ENCODE assay signal across 8 cellular contexts in the genomic region with DNA sequence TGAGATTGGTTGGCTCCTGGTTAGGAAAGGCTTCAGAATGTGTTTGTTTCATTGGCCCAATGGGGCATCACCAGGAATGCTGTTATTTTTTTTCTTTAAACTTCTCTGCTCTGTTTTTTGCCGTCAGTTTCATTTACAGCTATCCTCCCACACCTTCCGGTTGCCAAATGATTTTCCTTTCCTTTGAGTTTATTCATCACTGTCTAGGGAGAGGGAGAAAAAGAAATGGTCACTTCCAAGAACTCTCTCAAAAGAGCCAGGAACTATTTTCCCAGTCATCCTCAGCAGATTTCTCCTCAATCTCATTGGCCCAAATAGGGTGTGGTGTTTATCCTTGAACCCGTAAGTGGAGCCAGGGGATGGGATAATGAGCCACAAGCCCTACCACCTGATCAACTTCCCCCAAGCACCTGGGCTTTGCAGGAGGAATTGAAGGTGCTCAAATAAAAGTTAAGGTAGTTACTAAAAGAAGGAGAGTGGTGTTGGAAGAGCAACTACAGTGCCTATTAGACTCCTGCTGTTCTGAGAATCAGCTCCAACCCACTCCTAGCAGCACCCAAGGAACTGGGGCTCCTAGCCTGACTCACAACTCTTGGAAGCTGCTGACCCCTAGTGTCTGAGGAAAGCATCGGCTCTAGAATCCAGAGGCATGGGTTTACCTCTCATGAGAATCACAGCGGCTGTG. TPM values are rescaled to one million over a fixed set of nuclear protein-coding genes. Genes with fewer than 3 reads are reported as not detected.
DNase-seq lines count a peak whose midpoint lies in the region; ATAC-seq and TF ChIP-seq lines count a peak whose summit lies in the region.

No MANE protein-coding gene starts in this region.

- no peak overlapping the region for H3T11ph ChIP-seq in H9 (ENCODE audit: low read length)

- H3K27me3 ChIP-seq in H9 (ENCODE audit: insufficient read depth, low read length) (peaks cover 15% of the 10 kb centered on the region), PC-9 (ENCODE audit: insufficient read depth, low read depth) (no peaks in the 10 kb centered on the region), stomach (no peaks in the 10 kb centered on the region)

- no peaks in the 10 kb centered on the region for H3K36me3 Mint-ChIP-seq in H9 (ENCODE audit: insufficient read depth in 1 of 3, low read depth in 3 of 3)

- H3K79me1 ChIP-seq in H9 (ENCODE audit: insufficient read depth, low read depth, low read length, poor library complexity, severe bottlenecking) = no peaks in the 10 kb centered on the region

- intact Hi-C loops in PC-9 (cut with micrococcal nuclease; ENCODE audit: unreplicated experiment) = loop anchor here (1.0 to 5.0 kb wide), 8 partner anchors 42 to 958 kb away; no protein-coding TSS in a partner anchor
- intact Hi-C loops in left colon (cut with DNase I, micrococcal nuclease) = loop anchor here in 1 of 2 donors (5.0 to 10.0 kb wide), 2 partner anchors 188 to 540 kb away; no protein-coding TSS in a partner anchor
- intact Hi-C loops in stomach (cut with DNase I; ENCODE audit: low total_unique reads) = loop anchor here (10.0 kb wide), 1 partner anchor 540 kb away; no protein-coding TSS in a partner anchor

- TF ChIP-seq POLR2A in stomach (IDR thresholded peaks at IDR 0.05) = no peak

- peak; percentile 87 for TF ChIP-seq CTCF in 22Rv1 (IDR thresholded peaks at IDR 0.05)
- TF ChIP-seq CTCF in GM10248 (IDR thresholded peaks at IDR 0.05; ENCODE audit: control extremely low read depth, extremely low read depth, low read depth, missing control alignments) = peak; percentile 85
- peak; percentile 93 for TF ChIP-seq CTCF in H9 (conservative IDR thresholded peaks at IDR 0.05)
- TF ChIP-seq CTCF in LNCAP (IDR thresholded peaks at IDR 0.05) = peak; percentile 95
- TF ChIP-seq CTCF in PC-9 (conservative IDR thresholded peaks at IDR 0.05) = peak; percentile 93
- peak in 5 of 7 experiments; percentile 76 to 87 (median 82) for TF ChIP-seq CTCF in stomach (IDR thresholded peaks at IDR 0.05)

- H2AFZ ChIP-seq in H9 (ENCODE audit: low read length) (no peak overlapping the region), PC-9 (no peak overlapping the region)

- H2BK20ac ChIP-seq in H9 (ENCODE audit: low read depth, low read length, poor library complexity, severe bottlenecking) = no peak overlapping the region

- H3K27me3 Mint-ChIP-seq in H9 (ENCODE audit: low read depth) = peaks cover 34% of the 10 kb centered on the region

- no peaks in the 10 kb centered on the region for H3K9me3 Mint-ChIP-seq in H9

- H2BK12ac ChIP-seq in H9 (ENCODE audit: insufficient read length, low read depth, low read length) = no peak overlapping the region

- no peak for TF ChIP-seq EP300 in stomach (IDR thresholded peaks at IDR 0.05)

- H4K8ac ChIP-seq in H9 (replicated peaks; ENCODE audit: insufficient read length, low read depth, low read length) = no peak overlapping the region

- H3K4me2 ChIP-seq in H9 (ENCODE audit: insufficient read depth, insufficient read length, low read length) (no peak overlapping the region), PC-9 (no peak overlapping the region)

- no peak overlapping the region for H3K27ac Mint-ChIP-seq in H9

- POLR2A ChIA-PET in GM10248 (lab: Yijun Ruan, JAX) (no interaction called here), PC-9 (lab: Charles Lee; ENCODE audit: unreplicated experiment) (interaction anchor here (0.6 to 1.2 kb wide), 3 partner anchors 13 to 40 kb away, joined by 5 to 11 read pairs (median 6); no protein-coding TSS in a partner anchor)

- H2BK5ac ChIP-seq in H9 (ENCODE audit: insufficient read length, low read length) = no peak overlapping the region

- H3K9me2 ChIP-seq in PC-9 (ENCODE audit: insufficient read depth) = no peaks in the 10 kb centered on the region

- no peak overlapping the region for H2AK5ac ChIP-seq in H9 (ENCODE audit: insufficient read length, low read length)

- H3K4me1 ChIP-seq in H9 (ENCODE audit: insufficient read depth, low read length) = no peaks in the 10 kb centered on the region
- H3K4me1 ChIP-seq in PC-9 (replicated peaks; ENCODE audit: insufficient read depth) = no peaks in the 10 kb centered on the region
- peaks cover 4 to 55% (median 29%) of the 10 kb centered on the region in 4 donors for H3K4me1 ChIP-seq in stomach

- no peak overlapping the region for H3K4ac ChIP-seq in H9 (ENCODE audit: low read depth, low read length)

- H3K9me3 ChIP-seq in H9 (ENCODE audit: control insufficient read depth, low read depth, low read length) = no peaks in the 10 kb centered on the region
- no peaks in the 10 kb centered on the region for H3K9me3 ChIP-seq in PC-9 (ENCODE audit: insufficient read depth, low read depth)
- no peaks in the 10 kb centered on the region for H3K9me3 ChIP-seq in stomach

- WGBS in H9 (ENCODE audit: extremely low coverage, insufficient read length, low lambda C conversion rate) = no CpG with 5 or more reads among the region's 5 CpGs
- 37 to 50% (median 40%) methylated on average over 5 of the region's 5 CpGs for WGBS in stomach, 5 donors

- no peaks in the 10 kb centered on the region for H3F3A ChIP-seq in PC-9 (ENCODE audit: insufficient read depth, low read depth)

- no peak overlapping the region for H4K5ac ChIP-seq in H9 (ENCODE audit: insufficient read length, low read depth, low read length)

- H2BK120ac ChIP-seq in H9 (ENCODE audit: low read depth, low read length, poor library complexity, severe bottlenecking) = no peak overlapping the region

- no peak overlapping the region for H3K56ac ChIP-seq in H9 (ENCODE audit: insufficient read length, low read depth, low read length)

- peak; percentile 99 for ATAC-seq in left colon

- H3K36me3 ChIP-seq in PC-9 (ENCODE audit: low read depth) = no peaks in the 10 kb centered on the region
- no peaks in the 10 kb centered on the region for H3K36me3 ChIP-seq in stomach

- no peak overlapping the region for H3K23ac ChIP-seq in H9 (ENCODE audit: insufficient read length, low read depth, low read length)

- no peak overlapping the region for H4K91ac ChIP-seq in H9 (ENCODE audit: insufficient read length, low read depth, low read length)

- no peak overlapping the region for H2BK15ac ChIP-seq in H9 (ENCODE audit: low read depth, low read length)

- peaks cover 4 to 9% of the 10 kb centered on the region in 2 experiments for H3K4me1 Mint-ChIP-seq in H9

- no peak overlapping the region for H3K9ac ChIP-seq in H9 (ENCODE audit: extremely low read depth, insufficient read length, low read length)

- H3K18ac ChIP-seq in H9 (ENCODE audit: insufficient read length, low read depth, low read length) = no peak overlapping the region

- no peaks in the 10 kb centered on the region for H3K23me2 ChIP-seq in H9 (ENCODE audit: insufficient read length, low read depth, low read length, poor library complexity, severe bottlenecking)

- DNase-seq in GM10248 (ENCODE audit: extremely low spot score) (peak; percentile 72), H9 (peak; percentile 82), PC-9 (peak; percentile 73), caudate nucleus (lab: John Stamatoyannopoulos, UW) (peak in 58 of 61 donors; percentile 24 to 94 (median 64)), left colon (peak; percentile 57 to 68), stomach (peak; percentile 58)

- H3K27ac ChIP-seq in 22Rv1 = no peak overlapping the region
- H3K27ac ChIP-seq in H9 (ENCODE audit: insufficient read length, low read depth, low read length) = no peak overlapping the region
- no peak overlapping the region for H3K27ac ChIP-seq in PC-9
- peak overlapping the region; percentile 13 for H3K27ac ChIP-seq in caudate nucleus (ENCODE audit: low read depth, low read length)
- peak overlapping the region in 4 of 5 donors; percentile 5 to 74 (median 48) for H3K27ac ChIP-seq in stomach

- no peaks in the 10 kb centered on the region for H4K20me1 ChIP-seq in H9 (ENCODE audit: control insufficient read depth, insufficient read depth, insufficient read length)
- no peaks in the 10 kb centered on the region; the same call in 1 of the 2 replicates for H4K20me1 ChIP-seq in PC-9 (ENCODE audit: insufficient read depth)

- H3K4me3 ChIP-seq in PC-9 = no peak overlapping the region
- no peak overlapping the region for H3K4me3 ChIP-seq in stomach

- H3K14ac ChIP-seq in H9 (ENCODE audit: insufficient read depth, low read length) = no peak overlapping the region

- CTCF ChIA-PET in GM10248 (lab: Yijun Ruan, JAX) (interaction anchor here (0.6 to 7.6 kb wide), 21 partner anchors 9 to 958 kb away, joined by 3 to 97 read pairs (median 5); no protein-coding TSS in a partner anchor), PC-9 (lab: Charles Lee) (interaction anchor here (0.6 to 2.7 kb wide), 10 partner anchors 9 to 540 kb away, joined by 3 to 18 read pairs (median 4); no protein-coding TSS in a partner anchor)

- H3K79me2 ChIP-seq in H9 (ENCODE audit: insufficient read depth, low read length) (no peaks in the 10 kb centered on the region), PC-9 (ENCODE audit: low read depth) (peaks cover 16% of the 10 kb centered on the region)

- BruUV-seq in PC-9 (replicated peaks; lab: Mats Ljungman, UMichigan) = no TSS peak

- H3K4me3 Mint-ChIP-seq in H9 = no peak overlapping the region

RNA-seq across cellular contexts. Expression of a gene that starts 34.8 kb away (rescaled TPM):
- total RNA-seq in H9 (2021) (2.0 and 2.3 TPM in 2 replicates), PC-9 (2021) (4.9 and 5.3 TPM in 2 replicates), left colon (1 to 10 TPM in 1 of 2 donors, under 1 TPM in 1; 0.67 to 2.7 TPM), stomach (10 to 100 TPM in 2 of 5 donors, 1 to 10 TPM in 1, not detected in 2; 7.1 to 21.0 (median 18.7) TPM)
- polyA plus RNA-seq in stomach = 1 to 10 TPM; 1.2 to 8.9 (median 1.7) TPM

Comparison
In these comparisons a context has a peak if more than half of its experiments do, and no peak if none do; other contexts are left out.
1. H3K27ac ChIP-seq: peak in caudate nucleus (single experiment) and stomach (4 of 5); none in 22Rv1 (single experiment), H9 (single experiment) and PC-9 (single experiment).
2. Peak in every context shown above with its lines, with median percentiles within 50 percentile points of each other: CTCF ChIP-seq and DNase-seq.